Comparison of ENCODE assay signal across 8 cellular contexts in genomic region chr6:18262812-18263560, GRCh38. TPM values are rescaled to one million over a fixed set of nuclear protein-coding genes. Genes with fewer than 3 reads are reported as not detected.
DNase-seq lines count a peak whose midpoint lies in the region; ATAC-seq, FAIRE-seq and TF ChIP-seq lines count a peak whose summit lies in the region.

No MANE protein-coding gene starts in this region.

- FAIRE-seq in frontal cortex (lab: Jason Lieb, UNC) = no peak

- no peaks in the 10 kb centered on the region for H3K27me3 Mint-ChIP-seq in activated CD4-positive, alpha-beta T cell treated with anti-CD3 and anti-CD28 coated beads, Interleukin-2, amount 10 ng/mL, durations not matched to agents 7 days and 5 days

- H3K36me3 Mint-ChIP-seq in activated CD4-positive, alpha-beta T cell treated with anti-CD3 and anti-CD28 coated beads, Interleukin-2, amount 10 ng/mL, durations not matched to agents 7 days and 5 days (ENCODE audit: low read depth) = peaks cover 60% of the 10 kb centered on the region

- peaks cover 53% of the 10 kb centered on the region for H3K4me1 Mint-ChIP-seq in activated CD4-positive, alpha-beta T cell treated with anti-CD3 and anti-CD28 coated beads, Interleukin-2, amount 10 ng/mL, durations not matched to agents 7 days and 5 days

- TF ChIP-seq CTCF in GM13976 (IDR thresholded peaks at IDR 0.05; ENCODE audit: borderline replicate concordance, control extremely low read depth, extremely low read depth, insufficient read depth, missing control alignments) = no peak
- TF ChIP-seq CTCF in fibroblast of pulmonary artery (IDR thresholded peaks at IDR 0.05; ENCODE audit: low read length, missing control alignments) = no peak

- CTCF ChIA-PET in activated CD4-positive, alpha-beta T cell treated with anti-CD3 and anti-CD28 coated beads, Interleukin-2, amount 10 ng/mL, durations not matched to agents 7 days and 5 days (lab: Charles Lee) = no interaction called here

- peak overlapping the region; percentile 95 for H3K27ac Mint-ChIP-seq in activated CD4-positive, alpha-beta T cell treated with anti-CD3 and anti-CD28 coated beads, Interleukin-2, amount 10 ng/mL, durations not matched to agents 7 days and 5 days

- H3K4me3 Mint-ChIP-seq in activated CD4-positive, alpha-beta T cell treated with anti-CD3 and anti-CD28 coated beads, Interleukin-2, amount 10 ng/mL, durations not matched to agents 7 days and 5 days = peak overlapping the region; percentile 89

- DNase-seq in GM13976 (ENCODE audit: low spot score) = peak; percentile 74
- DNase-seq in KG1 (lab: John Stamatoyannopoulos, UW) = peak; percentile 31
- DNase-seq in activated CD4-positive, alpha-beta T cell treated with anti-CD3 and anti-CD28 coated beads, Interleukin-2, amount 10 ng/mL, durations not matched to agents 7 days and 5 days = peak; percentile 65
- peak; percentile 27 for DNase-seq in fibroblast of pulmonary artery (ENCODE audit: low read depth)
- DNase-seq in renal cortical epithelial cell (ENCODE audit: low read depth) = peak; percentile 15
- no peak for DNase-seq in frontal cortex (ENCODE audit: low spot score in 2 of 2)
- no peak for DNase-seq in NCI-H446 (lab: John Stamatoyannopoulos, UW)

- no peaks in the 10 kb centered on the region for H3K9me3 Mint-ChIP-seq in activated CD4-positive, alpha-beta T cell treated with anti-CD3 and anti-CD28 coated beads, Interleukin-2, amount 10 ng/mL, durations not matched to agents 7 days and 5 days

- in situ Hi-C loops in GM13976 (cut with MboI; ENCODE audit: low sequenced_read_pairs, unreplicated experiment) = no loop called here

- H3K4me3 ChIP-seq in fibroblast of pulmonary artery (replicated peaks; ENCODE audit: low read depth, low read length) = peak overlapping the region; percentile 91

- POLR2A ChIA-PET in activated CD4-positive, alpha-beta T cell treated with anti-CD3 and anti-CD28 coated beads, Interleukin-2, amount 10 ng/mL, durations not matched to agents 7 days and 5 days (lab: Charles Lee) = no interaction called here

- peak; percentile 60 for ATAC-seq in GM21619 (IDR thresholded peaks at IDR 0.05; ENCODE audit: unreplicated experiment)

RNA-seq across cellular contexts. Expression of gene DEK, which starts 1.3 kb away (rescaled TPM):
- 100 to 1,000 TPM; 246 to 282 TPM for total RNA-seq in activated CD4-positive, alpha-beta T cell treated with anti-CD3 and anti-CD28 coated beads, Interleukin-2, amount 10 ng/mL, durations not matched to agents 7 days and 5 days
- total RNA-seq in renal cortical epithelial cell (112 and 116 TPM in 2 replicates), frontal cortex (157 TPM)

Comparison
In these comparisons a context has a peak if more than half of its experiments do, and no peak if none do; other contexts are left out.
1. DNase-seq: peak in GM13976 (single experiment), KG1 (single experiment), activated CD4-positive, alpha-beta T cell treated with anti-CD3 and anti-CD28 coated beads, Interleukin-2, amount 10 ng/mL, durations not matched to agents 7 days and 5 days (single experiment), fibroblast of pulmonary artery (single experiment) and renal cortical epithelial cell (single experiment); none in frontal cortex (0 of 2) and NCI-H446 (0 of 2).